Comparison of ENCODE assay signal across 10 cellular contexts in genomic region chr9:21996438-21996837, GRCh38. TPM values are rescaled to one million over a fixed set of nuclear protein-coding genes. Genes with fewer than 3 reads are reported as not detected.
DNase-seq lines count a peak whose midpoint lies in the region; TF ChIP-seq lines count a peak whose summit lies in the region.
"Had no signal": no experiment of that assay in that cellular context is flagged by ENCODE, and none has a peak within 500 bp of the region (broad histone marks: within the 10 kb centered on the region; RNA-seq: fewer than 3 reads in every experiment).

No MANE protein-coding gene starts in this region.

- H3K4me1 Mint-ChIP-seq in H9: peaks cover 28 to 41% of the 10 kb centered on the region in 2 experiments

- no TSS peak for BruUV-seq in OCI-LY7 (replicated peaks; lab: Mats Ljungman, UMichigan)

- peak overlapping the region; percentile 67 to 82 for H3K4me3 Mint-ChIP-seq in H9

- H4K20me1 ChIP-seq in H9 (ENCODE audit: control insufficient read depth, insufficient read depth, insufficient read length): peaks cover 4% of the 10 kb centered on the region
- peaks cover 22% of the 10 kb centered on the region for H4K20me1 ChIP-seq in OCI-LY7 (ENCODE audit: insufficient read depth, low read length)

- H3K9me3 Mint-ChIP-seq in H9: no peaks in the 10 kb centered on the region

- no peak overlapping the region for H4K5ac ChIP-seq in H9 (ENCODE audit: insufficient read length, low read depth, low read length)

- H3K4ac ChIP-seq in H9 (ENCODE audit: low read depth, low read length): no peak overlapping the region

- H3K27me3 Mint-ChIP-seq in H9 (ENCODE audit: low read depth): peaks cover 88% of the 10 kb centered on the region

- no peaks in the 10 kb centered on the region for H3K9me3 ChIP-seq in BE2C
- no peaks in the 10 kb centered on the region for H3K9me3 ChIP-seq in H9 (ENCODE audit: control insufficient read depth, low read depth, low read length)
- H3K9me3 ChIP-seq in OCI-LY7 (ENCODE audit: low read length): no peaks in the 10 kb centered on the region
- H3K9me3 ChIP-seq: transverse colon had no signal

- H3K14ac ChIP-seq in H9 (ENCODE audit: insufficient read depth, low read length): no peak overlapping the region

- no peaks in the 10 kb centered on the region for H3K9me2 ChIP-seq in OCI-LY7 (ENCODE audit: insufficient read depth, low read length)

- H3K27ac Mint-ChIP-seq in H9: no peak overlapping the region

- H3K4me3 ChIP-seq in BE2C (ENCODE audit: low read depth, low read length): peak overlapping the region; percentile 98
- H3K4me3 ChIP-seq in OCI-LY7 (ENCODE audit: low read depth, low read length, poor library complexity, severe bottlenecking): peak overlapping the region; percentile 78

- no peak overlapping the region for H2BK15ac ChIP-seq in H9 (ENCODE audit: low read depth, low read length)

- peak overlapping the region; percentile 7 for H3K18ac ChIP-seq in H9 (ENCODE audit: insufficient read length, low read depth, low read length)

- H3K4me1 ChIP-seq in BE2C (no peaks in the 10 kb centered on the region), H9 (ENCODE audit: insufficient read depth, low read length) (peaks cover 3% of the 10 kb centered on the region; the same call in 1 of the 2 replicates), OCI-LY7 (ENCODE audit: insufficient read depth, low read length, poor library complexity, severe bottlenecking) (peaks cover 19% of the 10 kb centered on the region)

- TF ChIP-seq POLR2A in erythroblast (IDR thresholded peaks at IDR 0.05; ENCODE audit: low read length): no peak

- no CpG with 5 or more reads among the region's 9 CpGs for WGBS in H9 (ENCODE audit: extremely low coverage, insufficient read length, low lambda C conversion rate)

- POLR2A ChIA-PET in OCI-LY7 (lab: Charles Lee): interaction anchor here (0.6 to 1.5 kb wide), 6 partner anchors 10 to 908 kb away, joined by 3 to 14 read pairs (median 3); partner anchors contain the start of gene MTAP

- no peak overlapping the region for H3K56ac ChIP-seq in H9 (ENCODE audit: insufficient read length, low read depth, low read length)

- CTCF ChIA-PET in OCI-LY7 (lab: Charles Lee; ENCODE audit: unreplicated experiment): interaction anchor here (0.8 kb wide), 1 partner anchor 12 kb away, joined by 4 read pairs; no protein-coding TSS in a partner anchor

- H3K79me2 ChIP-seq in H9 (ENCODE audit: insufficient read depth, low read length): no peaks in the 10 kb centered on the region
- peaks cover 84% of the 10 kb centered on the region for H3K79me2 ChIP-seq in OCI-LY7 (ENCODE audit: insufficient read depth, low read depth, low read length)

- H4K8ac ChIP-seq in H9 (replicated peaks; ENCODE audit: insufficient read length, low read depth, low read length): no peak overlapping the region

- intact Hi-C loops in OCI-LY7 (cut with micrococcal nuclease; ENCODE audit: unreplicated experiment): loop anchor here (1.0 kb wide), 1 partner anchor 12 kb away; no protein-coding TSS in a partner anchor

- H2AK5ac ChIP-seq in H9 (ENCODE audit: insufficient read length, low read length): no peak overlapping the region

- H3K27me3 ChIP-seq in BE2C (no peaks in the 10 kb centered on the region), H9 (ENCODE audit: insufficient read depth, low read length) (peaks cover 26% of the 10 kb centered on the region; the same call in 1 of the 2 replicates)

- peak overlapping the region; percentile 87 for H3K4me2 ChIP-seq in H9 (ENCODE audit: insufficient read depth, insufficient read length, low read length)
- H3K4me2 ChIP-seq in OCI-LY7 (ENCODE audit: low read length): peak overlapping the region; percentile 85

- DNase-seq in BE2C (no peak), H9 (peak; percentile 71), OCI-LY7 (ENCODE audit: low spot score) (no peak), erythroblast (lab: John Stamatoyannopoulos, UW) (peak; percentile 22 to 26), NCI-H1048 (lab: John Stamatoyannopoulos, UW) (no peak), NCI-H1930 (lab: John Stamatoyannopoulos, UW) (no peak), inferior parietal cortex (ENCODE audit: extremely low spot score) (no peak)
- DNase-seq in stimulated activated CD8-positive, alpha-beta memory T cell treated with anti-CD3 and anti-CD28 coated beads, Interleukin-4, amount 100 ng/mL, for 48 hours: no peak
- DNase-seq: NCI-H226 had no signal

- H3K23ac ChIP-seq in H9 (ENCODE audit: insufficient read length, low read depth, low read length): no peak overlapping the region

- no peaks in the 10 kb centered on the region for H3K36me3 Mint-ChIP-seq in H9 (ENCODE audit: insufficient read depth in 1 of 3, low read depth in 3 of 3)

- no peaks in the 10 kb centered on the region for H3K79me1 ChIP-seq in H9 (ENCODE audit: insufficient read depth, low read depth, low read length, poor library complexity, severe bottlenecking)

- no peak overlapping the region for H2BK12ac ChIP-seq in H9 (ENCODE audit: insufficient read length, low read depth, low read length)

- H3K27ac ChIP-seq in H9 (ENCODE audit: insufficient read length, low read depth, low read length) (no peak overlapping the region), OCI-LY7 (ENCODE audit: low read depth, low read length, poor library complexity, severe bottlenecking) (peak overlapping the region; percentile 97)

- no peak overlapping the region for H3T11ph ChIP-seq in H9 (ENCODE audit: low read length)

- TF ChIP-seq CTCF in BE2C (IDR thresholded peaks at IDR 0.05; ENCODE audit: low read depth, low read length) (no peak), H9 (conservative IDR thresholded peaks at IDR 0.05) (no peak), OCI-LY7 (conservative IDR thresholded peaks at IDR 0.05; ENCODE audit: low read length) (no peak)

- no peak overlapping the region for H2BK120ac ChIP-seq in H9 (ENCODE audit: low read depth, low read length, poor library complexity, severe bottlenecking)

- no peaks in the 10 kb centered on the region for H3K36me3 ChIP-seq in BE2C
- peaks cover 32% of the 10 kb centered on the region for H3K36me3 ChIP-seq in OCI-LY7 (ENCODE audit: insufficient read depth, low read length)
- H3K36me3 ChIP-seq: transverse colon had no signal

- H2BK20ac ChIP-seq in H9 (ENCODE audit: low read depth, low read length, poor library complexity, severe bottlenecking): no peak overlapping the region

- H3K23me2 ChIP-seq in H9 (ENCODE audit: insufficient read length, low read depth, low read length, poor library complexity, severe bottlenecking): peaks cover 17% of the 10 kb centered on the region

- no peak overlapping the region for H2AFZ ChIP-seq in H9 (ENCODE audit: low read length)
- H2AFZ ChIP-seq in OCI-LY7 (ENCODE audit: low read length): peak overlapping the region; percentile 50; the same call in 1 of the 2 replicates

- H4K91ac ChIP-seq in H9 (ENCODE audit: insufficient read length, low read depth, low read length): no peak overlapping the region

- no peak overlapping the region for H3K9ac ChIP-seq in H9 (ENCODE audit: extremely low read depth, insufficient read length, low read length)

- no peak overlapping the region for H2BK5ac ChIP-seq in H9 (ENCODE audit: insufficient read length, low read length)

RNA-seq across cellular contexts. Expression of gene CDKN2B-AS1, which starts 1.8 kb away (rescaled TPM):
- not detected for polyA plus RNA-seq in BE2C (2012; ENCODE audit: insufficient read depth, insufficient read length, low read depth)
- not detected in 2 replicates for total RNA-seq in H9 (2021)
- 20.2 and 24.3 TPM in 2 replicates for total RNA-seq in OCI-LY7 (2014; rRNA removed; shearing (Covaris generic))
- 19.4 and 20.4 TPM in 2 replicates for total RNA-seq in OCI-LY7 (2022)

RNA-seq across cellular contexts. Expression of gene CDKN2A, which starts 2.2 kb away (rescaled TPM):
- 128 TPM for polyA plus RNA-seq in BE2C (2012; ENCODE audit: insufficient read depth, insufficient read length, low read depth)
- total RNA-seq in H9 (2021) (0.35 TPM in 1 of 2 replicates, not detected in the other), OCI-LY7 (2022) (145 and 148 TPM in 2 replicates)
- total RNA-seq in OCI-LY7 (2014; rRNA removed; shearing (Covaris generic)): 216 TPM in 2 replicates

RNA-seq across cellular contexts. Expression of gene CDKN2B, which starts 12.7 kb away (rescaled TPM):
- polyA plus RNA-seq in BE2C (2012; ENCODE audit: insufficient read depth, insufficient read length, low read depth): 3.7 TPM
- total RNA-seq in H9 (2021) (0.13 and 0.48 TPM in 2 replicates), OCI-LY7 (2022) (3.7 and 4.7 TPM in 2 replicates)
- total RNA-seq in OCI-LY7 (2014; rRNA removed; shearing (Covaris generic)): 2.0 TPM in 2 replicates

Comparison
In these comparisons a context has a peak if more than half of its experiments do, and no peak if none do; other contexts are left out.
1. DNase-seq: peak in H9 (single experiment) and erythroblast (2 of 2); none in BE2C (single experiment), OCI-LY7 (single experiment), NCI-H1048 (single experiment), NCI-H1930 (0 of 2), stimulated activated CD8-positive, alpha-beta memory T cell treated with anti-CD3 and anti-CD28 coated beads, Interleukin-4, amount 100 ng/mL, for 48 hours (single experiment) and inferior parietal cortex (single experiment).
2. RNA of gene CDKN2B-AS1, which starts 1.8 kb away (total RNA-seq): 19.4 to 24.3 TPM in OCI-LY7; not detected in H9; every median in the first group is over 10 times any median in the second.
3. RNA of gene CDKN2A, which starts 2.2 kb away (total RNA-seq): 145 to 216 TPM in OCI-LY7; 0.35 TPM in H9; every median in the first group is over 100 times any median in the second.